ENCODE assay signal across 27 cellular contexts in genomic region chr14:35915185-35915584, GRCh38.
"Had no signal": no experiment of that assay in that cellular context is flagged by ENCODE, and none has a peak within 500 bp of the region (broad histone marks: within the 10 kb centered on the region; RNA-seq: fewer than 3 reads in every experiment).

No MANE protein-coding gene starts in this region.

- H3K9me3 ChIP-seq: suprapubic skin, testis, thoracic aorta, thyroid gland, tibial artery, tibial nerve, transverse colon, upper lobe of left lung, upper lobe of right lung, uterus, vagina had no signal

- ATAC-seq: stimulated activated effector memory CD8-positive, alpha-beta T cell treated with anti-CD3 and anti-CD28 coated beads, Interleukin-12 subunit alpha, Interleukin-12 subunit beta, amount 100 ng/mL, for 72 hours; stimulated activated memory B cell treated with anti-CD40 and anti-IgM and Interleukin-4, amounts not matched to agents 10 μg/mL and 1 μg/mL and 100 μg/mL, for 72 hours; stimulated activated naive B cell treated with anti-CD40 and anti-IgM and Interleukin-4, amounts not matched to agents 10 μg/mL and 1 μg/mL and 100 μg/mL, for 72 hours; stimulated activated naive CD8-positive, alpha-beta T cell treated with anti-CD3 and anti-CD28 coated beads, Interleukin-15, amount 100 ng/mL, for 72 hours; stimulated activated naive CD8-positive, alpha-beta T cell treated with anti-CD3 and anti-CD28 coated beads, Interleukin-15, Interleukin-2, amounts not matched to agents 100 U/mL and 50 U/mL, for 24 hours; upper lobe of right lung had no signal

- DNase-seq: stimulated activated CD4-positive, alpha-beta T cell treated with anti-CD3 and anti-CD28 coated beads, Interleukin-2, amount 100 ng/mL, for 48 hours; stimulated activated CD4-positive, alpha-beta T cell treated with anti-CD3 and anti-CD28 coated beads, Interleukin-4, amount 100 ng/mL, for 1 hour; stimulated activated CD4-positive, alpha-beta T cell treated with anti-CD3 and anti-CD28 coated beads, Interleukin-4, amount 100 ng/mL, for 24 hours; stimulated activated CD4-positive, alpha-beta T cell treated with anti-CD3 and anti-CD28 coated beads, Interleukin-4, amount 100 ng/mL, for 4 hours; stimulated activated CD8-positive, alpha-beta memory T cell treated with anti-CD3 and anti-CD28 coated beads, Interleukin-4, amount 100 ng/mL, for 48 hours; stimulated activated naive B cell treated with anti-CD40 and anti-IgM and Interleukin-4, amounts not matched to agents 10 μg/mL and 1 μg/mL and 100 μg/mL, for 72 hours; stimulated activated naive CD4-positive, alpha-beta T cell; stimulated activated naive CD4-positive, alpha-beta T cell treated with Interleukin-2 at 50 U/mL for 16 hours; stimulated activated naive CD8-positive, alpha-beta T cell treated with anti-CD3 and anti-CD28 coated beads, Interleukin-15, amount 100 ng/mL, for 72 hours; stimulated activated naive CD8-positive, alpha-beta T cell treated with anti-CD3 and anti-CD28 coated beads, Interleukin-15, Interleukin-2, amounts not matched to agents 100 U/mL and 50 U/mL, for 24 hours; stomach; substantia nigra; testis; thyroid gland; tibial artery; transverse colon; trophoblast cell; upper lobe of left lung; upper lobe of right lung; uterus had no signal

- FAIRE-seq: urothelium cell line had no signal

- H3K4me3 ChIP-seq: stomach, suprapubic skin, testis, thoracic aorta, thyroid gland, tibial artery, tibial nerve, transverse colon, upper lobe of left lung, upper lobe of right lung, uterus, vagina had no signal

- H3K27me3 ChIP-seq: stomach, suprapubic skin, testis, thyroid gland, tibial artery, tibial nerve, transverse colon, upper lobe of left lung, upper lobe of right lung, uterus, vagina had no signal

- H3K36me3 ChIP-seq: stomach, suprapubic skin, thoracic aorta, thyroid gland, tibial artery, tibial nerve, transverse colon, upper lobe of left lung, upper lobe of right lung, uterus, vagina had no signal

- H3K27ac ChIP-seq: stomach, suprapubic skin, testis, thoracic aorta, thyroid gland, tibial artery, tibial nerve, transverse colon, upper lobe of left lung, upper lobe of right lung, uterus, vagina had no signal

- H3K4me1 ChIP-seq: stomach, suprapubic skin, testis, thyroid gland, tibial artery, tibial nerve, upper lobe of left lung, upper lobe of right lung, uterus, vagina had no signal
